3 cellular contexts compared by ENCODE assay signal in genomic region chr5:51476456-51476855, GRCh38.
A peak's percentile ranks its signal among the peaks of the same experiment; 100 is the strongest.
TF ChIP-seq lines count a peak whose summit lies in the region.

No MANE protein-coding gene starts in this region.

TF ChIP-seq in Ishikawa, 13 proteins besides CTCF, POLR2A, EP300 and RAD21:
- TF ChIP-seq TAF1 (IDR thresholded peaks at IDR 0.05; ENCODE audit: low read depth): no peak
- peak; percentile 9; the same call in 1 of the 2 replicates for TF ChIP-seq CEBPB (IDR thresholded peaks at IDR 0.05)

TF ChIP-seq in K562, 482 proteins besides CTCF, POLR2A, EP300 and RAD21:
- TF ChIP-seq ZNF398 (CRISPR knock-in tag; IDR thresholded peaks at IDR 0.05): no peak
- peak; percentile 44; the same call in 1 of the 2 replicates for TF ChIP-seq CEBPB (tag; IDR thresholded peaks at IDR 0.05)
- no peak for TF ChIP-seq CEBPG (CRISPR knock-in tag; IDR thresholded peaks at IDR 0.05)
- TF ChIP-seq CEBPG (tag; conservative IDR thresholded peaks at IDR 0.05 in 1 of 2, IDR thresholded peaks at IDR 0.05 in 1 of 2): peak in 1 of 2 experiments; percentile 82; a peak in 2 of 4 replicates

TF ChIP-seq in H1, 55 proteins besides CTCF, POLR2A, EP300 and RAD21:
- TF ChIP-seq RXRA (IDR thresholded peaks at IDR 0.05; ENCODE audit: insufficient read depth, low read depth, low read length) (no peak), HDAC6 (IDR thresholded peaks at IDR 0.05; ENCODE audit: low read depth, low read length) (no peak), POU5F1 (IDR thresholded peaks at IDR 0.05; ENCODE audit: low read depth, low read length) (no peak), ATF3 (IDR thresholded peaks at IDR 0.05; ENCODE audit: insufficient read depth, low read depth, low read length) (no peak), CEBPB (IDR thresholded peaks at IDR 0.05; ENCODE audit: low read depth, low read length) (peak; percentile 54; the same call in 1 of the 2 replicates)
TF ChIP-seq in H1: peak in this region for 1.
